In the genomic region with DNA sequence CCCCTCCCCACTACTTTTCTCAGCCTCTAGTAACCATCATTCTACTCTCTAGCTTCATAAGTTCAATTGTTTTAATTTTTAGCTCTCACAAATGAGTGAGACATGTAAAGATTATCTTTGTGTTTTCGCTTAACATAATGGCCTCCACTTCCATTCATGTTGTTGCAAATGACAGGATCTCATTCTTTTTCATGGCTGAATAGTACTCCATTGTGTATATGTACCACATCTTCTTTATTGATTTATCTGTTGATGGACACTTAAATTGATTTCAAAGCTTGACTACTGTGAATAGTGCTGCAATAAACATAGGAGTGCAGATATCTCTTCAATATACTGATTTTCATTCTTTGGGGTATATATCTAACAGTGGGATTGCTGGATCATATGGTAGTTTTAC, we compare ENCODE assay signal across 36 cellular contexts.
"Had no signal": no experiment of that assay in that cellular context is flagged by ENCODE, and none has a peak within 500 bp of the region (broad histone marks: within the 10 kb centered on the region; RNA-seq: fewer than 3 reads in every experiment).

No MANE protein-coding gene starts in this region.

- DNase-seq: Karpas-422, Kasumi-1, MG63, MM.1S, MV-4-11, NCI-H1048, NCI-H1092, NCI-H1092 treated with DMSO at 0.1 percent for 48 hours, NCI-H1105, NCI-H1105 treated with DMSO at 0.1 percent for 48 hours, NCI-H1417, NCI-H1417 treated with DMSO at 0.1 percent for 48 hours, NCI-H1436, NCI-H1436 treated with DMSO at 0.1 percent for 48 hours, NCI-H146, NCI-H1694, NCI-H1694 treated with DMSO at 0.1 percent for 48 hours, NCI-H187, NCI-H187 treated with DMSO at 0.1 percent for 48 hours, NCI-H1930, NCI-H2029, NCI-H2029 treated with DMSO at 0.1 percent for 48 hours, NCI-H2081, NCI-H2081 treated with DMSO at 0.1 percent for 48 hours, NCI-H2107, NCI-H2171, NCI-H2171 treated with DMSO at 0.1 percent for 48 hours, NCI-H2227 treated with DMSO at 0.1 percent for 48 hours, NCI-H226, NCI-H345, NCI-H446, NCI-H446 treated with DMSO at 0.1 percent for 48 hours, NCI-H510A, NCI-H510A treated with DMSO at 0.1 percent for 48 hours, NCI-H524, NCI-H524 treated with DMSO at 0.1 percent for 48 hours had no signal

- H3K4me3 ChIP-seq: MG63 had no signal

- H3K27me3 ChIP-seq: MG63 had no signal

- H3K9me3 ChIP-seq: MG63 had no signal

- H3K36me3 ChIP-seq: MG63 had no signal
